ENCODE assay signal across 14 cellular contexts in the genomic region with DNA sequence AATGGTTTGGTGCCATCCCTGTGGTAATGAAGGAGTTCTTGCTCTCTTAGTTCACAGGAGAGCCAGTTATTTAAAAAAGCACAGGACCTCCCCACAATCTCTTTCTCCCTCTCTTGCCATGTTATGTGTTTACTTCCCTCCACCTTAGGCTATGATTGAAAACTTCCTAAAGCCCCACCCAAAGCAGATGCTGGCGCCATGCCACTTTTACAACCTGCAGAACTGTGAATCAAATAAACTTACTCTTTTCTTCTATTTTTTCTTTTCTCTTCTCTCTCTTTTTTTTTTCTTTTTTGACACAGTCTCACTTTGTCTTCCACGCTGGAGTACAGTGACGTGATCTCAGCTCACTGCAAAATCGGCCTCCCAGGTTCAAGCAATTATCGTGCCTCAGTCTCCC.
DNase-seq lines count a peak whose midpoint lies in the region; FAIRE-seq and TF ChIP-seq lines count a peak whose summit lies in the region.
"Had no signal": no experiment of that assay in that cellular context is flagged by ENCODE, and none has a peak within 500 bp of the region (broad histone marks: within the 10 kb centered on the region; RNA-seq: fewer than 3 reads in every experiment).

No MANE protein-coding gene starts in this region.

- TF ChIP-seq RAD21 in H1 (IDR thresholded peaks at IDR 0.05 in 1 of 2, conservative IDR thresholded peaks at IDR 0.05 in 1 of 2; ENCODE audit: low read depth in 2 of 2, low read length in 2 of 2) = no peak

- no peak overlapping the region for H3K56ac ChIP-seq in H1 (replicated peaks; ENCODE audit: insufficient read length, low read depth, low read length)

- no peak overlapping the region for H4K8ac ChIP-seq in H1 (ENCODE audit: extremely low read depth, insufficient read depth, low read length)
- H4K8ac ChIP-seq in neuronal stem cell (ENCODE audit: low read depth, low read length) = no peak overlapping the region

- TF ChIP-seq EP300 in H1 (IDR thresholded peaks at IDR 0.05; ENCODE audit: borderline replicate concordance in 1 of 2, low read depth in 2 of 2, low read length in 2 of 2) (no peak), ovary (IDR thresholded peaks at IDR 0.05) (no peak)

- POLR2A ChIA-PET in H1 (lab: Charles Lee; ENCODE audit: partially characterized antibody) = no interaction called here

- no peaks in the 10 kb centered on the region for H3K79me2 ChIP-seq in H1 (ENCODE audit: control insufficient read depth in 1 of 2, insufficient read depth in 2 of 2, low read length in 2 of 2)

- no peaks in the 10 kb centered on the region for H3K27me3 ChIP-seq in cardiac muscle cell
- no peaks in the 10 kb centered on the region for H3K27me3 ChIP-seq in right atrium auricular region
- no peaks in the 10 kb centered on the region for H3K27me3 ChIP-seq in H1 (replicated peaks in 1 of 4; ENCODE audit: control insufficient read depth in 3 of 4, extremely low read depth in 1 of 4, insufficient read depth in 3 of 4, low read length in 3 of 4)
- H3K27me3 ChIP-seq in neuronal stem cell (ENCODE audit: control insufficient read depth in 3 of 3, insufficient read depth in 3 of 3, low read depth in 1 of 3, low read length in 3 of 3) = no peaks in the 10 kb centered on the region
- H3K27me3 ChIP-seq in ovary = no peaks in the 10 kb centered on the region

- H3K4me3 ChIP-seq in cardiac muscle cell (no peak overlapping the region), right atrium auricular region (no peak overlapping the region), H1 (ENCODE audit: extremely low read depth in 1 of 4, insufficient read depth in 2 of 4, low read depth in 3 of 4, low read length in 4 of 4) (no peak overlapping the region), neuronal stem cell (ENCODE audit: low read length in 2 of 2) (no peak overlapping the region), ovary (no peak overlapping the region)
- H3K4me3 ChIP-seq: HAP-1 had no signal

- no peak overlapping the region for H2BK20ac ChIP-seq in H1 (ENCODE audit: low read length)

- H3K36me3 ChIP-seq in cardiac muscle cell = no peaks in the 10 kb centered on the region
- no peaks in the 10 kb centered on the region for H3K36me3 ChIP-seq in right atrium auricular region
- no peaks in the 10 kb centered on the region for H3K36me3 ChIP-seq in H1 (ENCODE audit: control insufficient read depth in 2 of 4, insufficient read depth in 4 of 4, low read length in 3 of 4)
- no peaks in the 10 kb centered on the region for H3K36me3 ChIP-seq in neuronal stem cell (replicated peaks in 1 of 2; ENCODE audit: control insufficient read depth in 2 of 2, insufficient read depth in 2 of 2, low read length in 2 of 2)
- no peaks in the 10 kb centered on the region for H3K36me3 ChIP-seq in ovary
- H3K36me3 ChIP-seq: HAP-1 had no signal

- no peak overlapping the region for H3K18ac ChIP-seq in H1 (ENCODE audit: extremely low read depth, low read length)
- H3K18ac ChIP-seq in neuronal stem cell (ENCODE audit: low read length) = no peak overlapping the region

- no peak for FAIRE-seq in H1 (lab: Jason Lieb, UNC)
- FAIRE-seq: GM12892 had no signal

- peaks cover 11% of the 10 kb centered on the region for H3K4me1 ChIP-seq in cardiac muscle cell (ENCODE audit: low read depth)
- H3K4me1 ChIP-seq in right atrium auricular region = no peaks in the 10 kb centered on the region
- H3K4me1 ChIP-seq in H1 (replicated peaks in 1 of 4; ENCODE audit: control insufficient read depth in 3 of 4, insufficient read depth in 4 of 4, low read length in 3 of 4) = peaks cover 0 to 3% (median under 1%) of the 10 kb centered on the region in 4 experiments; a peak in 1 of 7 replicates
- no peaks in the 10 kb centered on the region for H3K4me1 ChIP-seq in neuronal stem cell (ENCODE audit: control insufficient read depth in 2 of 2, insufficient read depth in 1 of 2, low read depth in 1 of 2, low read length in 2 of 2)
- no peaks in the 10 kb centered on the region for H3K4me1 ChIP-seq in ovary (ENCODE audit: insufficient read depth)
- H3K4me1 ChIP-seq: HAP-1 had no signal

- H2AFZ ChIP-seq in H1 (ENCODE audit: low read length) (peak overlapping the region; percentile 23; the same call in 1 of the 2 replicates), neuronal stem cell (ENCODE audit: low read length) (peak overlapping the region; percentile 46)

- H3K14ac ChIP-seq in H1 (ENCODE audit: insufficient read length) = no peak overlapping the region
- no peak overlapping the region for H3K14ac ChIP-seq in neuronal stem cell (ENCODE audit: low read length)

- H3K23me2 ChIP-seq in H1 (ENCODE audit: low read depth, low read length) = no peaks in the 10 kb centered on the region; the same call in 1 of the 2 replicates

- no peak overlapping the region for H3K23ac ChIP-seq in H1 (ENCODE audit: insufficient read length)
- no peak overlapping the region for H3K23ac ChIP-seq in neuronal stem cell (ENCODE audit: low read depth, low read length, poor library complexity)

- H3K4ac ChIP-seq in H1 (replicated peaks; ENCODE audit: insufficient read length, low read depth, low read length) = no peak overlapping the region
- no peak overlapping the region for H3K4ac ChIP-seq in neuronal stem cell (ENCODE audit: low read length)

- no peak for TF ChIP-seq CTCF in cardiac muscle cell (IDR thresholded peaks at IDR 0.05; ENCODE audit: low read depth, low read length)
- no peak for TF ChIP-seq CTCF in right atrium auricular region (IDR thresholded peaks at IDR 0.05)
- no peak for TF ChIP-seq CTCF in H1 (IDR thresholded peaks at IDR 0.05; ENCODE audit: control extremely low read depth in 1 of 3, insufficient read depth in 1 of 3, low read depth in 1 of 3, low read length in 3 of 3)
- no peak for TF ChIP-seq CTCF in ovary (IDR thresholded peaks at IDR 0.05)

- H3K27ac ChIP-seq in cardiac muscle cell (peak overlapping the region; percentile 81), right atrium auricular region (no peak overlapping the region), H1 (ENCODE audit: low read depth, low read length) (no peak overlapping the region), neuronal stem cell (replicated peaks; ENCODE audit: low read length) (no peak overlapping the region), ovary (no peak overlapping the region)
- H3K27ac ChIP-seq: KMS-11 had no signal

- H4K91ac ChIP-seq in H1 (replicated peaks; ENCODE audit: insufficient read length, low read length) (no peak overlapping the region), neuronal stem cell (ENCODE audit: low read depth, low read length, poor library complexity) (no peak overlapping the region)

- H4K5ac ChIP-seq in H1 (ENCODE audit: insufficient read length, low read depth, low read length) = no peak overlapping the region

- 95% methylated on average over 5 of the region's 5 CpGs; no CpG with 5 or more reads in 1 of the 2 experiments for WGBS in H1 (ENCODE audit: extremely low coverage in 1 of 2, insufficient coverage in 1 of 2, insufficient read length in 1 of 2, insufficient replicate concordance in 2 of 2, low coverage in 1 of 2, low lambda C conversion rate in 2 of 2, missing lambda C conversion rate in 1 of 2), 2 experiments
- WGBS in neuronal stem cell (ENCODE audit: extremely low coverage in 2 of 2, insufficient read length in 2 of 2, insufficient replicate concordance in 1 of 2), 2 donors = no CpG with 5 or more reads among the region's 5 CpGs
- 92 to 95% (median 94%) methylated on average over 5 of the region's 5 CpGs for WGBS in ovary, 3 donors

- H2BK5ac ChIP-seq in H1 (ENCODE audit: low read depth, low read length) (no peak overlapping the region; the same call in 1 of the 2 replicates), neuronal stem cell (ENCODE audit: low read length) (no peak overlapping the region)

- H2BK120ac ChIP-seq in H1 (replicated peaks; ENCODE audit: low read depth, low read length) (no peak overlapping the region), neuronal stem cell (ENCODE audit: low read depth, low read length) (no peak overlapping the region)

- intact Hi-C loops in ovary (cut with DNase I) = no loop called here

- no peak overlapping the region for H2BK12ac ChIP-seq in H1 (ENCODE audit: low read depth, low read length)
- no peak overlapping the region for H2BK12ac ChIP-seq in neuronal stem cell (ENCODE audit: low read length)

- no peak overlapping the region for H2AK5ac ChIP-seq in H1 (ENCODE audit: low read depth, low read length)
- no peak overlapping the region for H2AK5ac ChIP-seq in neuronal stem cell (ENCODE audit: low read depth, low read length)

- H3K9ac ChIP-seq in H1 (replicated peaks in 1 of 4; ENCODE audit: extremely low read depth in 1 of 4, low read depth in 3 of 4, low read length in 3 of 4) (no peak overlapping the region), neuronal stem cell (ENCODE audit: low read depth, low read length, poor library complexity) (no peak overlapping the region)
- H3K9ac ChIP-seq: KMS-11 had no signal

- H4K20me1 ChIP-seq in H1 (replicated peaks in 1 of 2; ENCODE audit: control insufficient read depth in 1 of 2, insufficient read depth in 2 of 2, low read length in 2 of 2) = no peaks in the 10 kb centered on the region

- H3K4me2 ChIP-seq in H1 (ENCODE audit: insufficient read depth in 1 of 2, low read depth in 2 of 2, low read length in 2 of 2) = no peak overlapping the region
- H3K4me2 ChIP-seq in neuronal stem cell (ENCODE audit: insufficient read depth, low read length, poor library complexity, severe bottlenecking) = no peak overlapping the region
- H3K4me2 ChIP-seq: KMS-11 had no signal

- CTCF ChIA-PET in H1 (lab: Charles Lee; ENCODE audit: partially characterized antibody) = no interaction called here

- DNase-seq in cardiac muscle cell (ENCODE audit: low read depth in 1 of 2, low spot score in 1 of 2) = no peak
- no peak for DNase-seq in right atrium auricular region (ENCODE audit: low spot score)
- no peak for DNase-seq in H1 (ENCODE audit: low read depth in 1 of 2, low spot score in 2 of 2)
- DNase-seq in neuronal stem cell (ENCODE audit: low spot score) = no peak
- DNase-seq in H4 (ENCODE audit: low spot score) = no peak
- no peak for DNase-seq in ovary
- DNase-seq in DMS53 treated with DMSO at 0.1 percent for 48 hours (lab: John Stamatoyannopoulos, UW; ENCODE audit: unreplicated experiment) = no peak
- no peak for DNase-seq in activated CD8-positive, alpha-beta memory T cell treated with anti-CD3 and anti-CD28 coated beads, Interleukin-2, amount 50 U/mL, for 4 hours
- DNase-seq: NCI-H187, NCI-H345, NCI-H526 had no signal

- H3K79me1 ChIP-seq in H1 (ENCODE audit: low read depth, low read length) = no peaks in the 10 kb centered on the region
- no peaks in the 10 kb centered on the region for H3K79me1 ChIP-seq in neuronal stem cell (ENCODE audit: low read depth, low read length)

- H2BK15ac ChIP-seq in H1 (ENCODE audit: low read length) (no peak overlapping the region), neuronal stem cell (ENCODE audit: low read length) (no peak overlapping the region)

- TF ChIP-seq POLR2A in H1 (IDR thresholded peaks at IDR 0.05; ENCODE audit: control extremely low read depth in 1 of 2, low read depth in 2 of 2, low read length in 2 of 2) (no peak), ovary (IDR thresholded peaks at IDR 0.05) (no peak)

- H3K9me3 ChIP-seq in cardiac muscle cell (ENCODE audit: low read depth) (no peaks in the 10 kb centered on the region), right atrium auricular region (no peaks in the 10 kb centered on the region), H1 (ENCODE audit: insufficient read depth in 2 of 2, low read depth in 1 of 2, low read length in 1 of 2) (no peaks in the 10 kb centered on the region), neuronal stem cell (replicated peaks in 1 of 2; ENCODE audit: control insufficient read depth in 2 of 2, insufficient read depth in 1 of 2, low read depth in 1 of 2, low read length in 2 of 2) (no peaks in the 10 kb centered on the region), ovary (no peaks in the 10 kb centered on the region)
- H3K9me3 ChIP-seq: HAP-1 had no signal
